ENCODE assay signal across 1 cellular context in the genomic region with DNA sequence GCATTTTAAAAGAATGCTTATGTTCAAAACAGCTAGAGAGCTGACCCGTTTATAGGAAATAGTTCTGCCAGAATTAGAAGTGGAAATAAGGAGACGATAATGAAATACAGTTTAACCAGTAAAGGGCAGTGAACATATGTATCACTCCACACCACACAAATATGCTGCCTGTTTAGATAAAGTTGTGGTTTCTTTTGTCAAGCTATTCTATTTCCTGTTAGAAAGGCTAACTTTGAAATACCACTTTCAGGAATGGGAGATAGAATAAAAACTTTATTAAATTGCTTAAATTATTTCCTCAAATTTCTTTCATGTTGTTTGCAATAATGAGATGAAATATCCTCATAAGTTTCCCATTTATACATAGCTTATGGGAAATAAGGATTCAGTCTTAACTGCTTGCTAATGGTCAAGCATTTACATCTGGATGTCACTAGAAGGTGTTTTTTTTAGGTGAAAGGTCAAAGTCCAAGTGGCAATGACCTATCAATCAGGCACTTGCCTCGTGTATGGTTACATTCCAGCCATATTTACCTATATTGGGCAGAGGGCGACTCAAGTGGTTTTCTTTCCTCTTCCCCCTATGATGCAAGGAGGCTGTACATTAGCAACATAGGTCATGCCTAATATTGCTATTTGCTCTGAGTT.
TF ChIP-seq lines count a peak whose summit lies in the region.

No MANE protein-coding gene starts in this region.

TF ChIP-seq in K562, 482 proteins besides CTCF, POLR2A, EP300 and RAD21 (continued from another document and continues in another):
- no peak; the same call in 1 of the 2 replicates for TF ChIP-seq JUND (IDR thresholded peaks at IDR 0.05; ENCODE audit: borderline replicate concordance, low read depth, low read length)
- peak; percentile 16; the same call in 2 of the 3 replicates for TF ChIP-seq JUND (tag; IDR thresholded peaks at IDR 0.05; ENCODE audit: borderline replicate concordance, low read depth, low read length)
- TF ChIP-seq ZFPM2 (CRISPR knock-in tag; IDR thresholded peaks at IDR 0.05), result no peak
- TF ChIP-seq THAP12 (CRISPR knock-in tag; IDR thresholded peaks at IDR 0.05), result no peak
- TF ChIP-seq TAF15 (IDR thresholded peaks at IDR 0.05; ENCODE audit: low read depth, low read length), result no peak
- TF ChIP-seq NUFIP1 (IDR thresholded peaks at IDR 0.05; ENCODE audit: partially characterized antibody), result no peak
- no peak for TF ChIP-seq ZNF212 (CRISPR knock-in tag; IDR thresholded peaks at IDR 0.05)
- TF ChIP-seq ZSCAN29 (IDR thresholded peaks at IDR 0.05), result no peak
- TF ChIP-seq CEBPZ (IDR thresholded peaks at IDR 0.05; ENCODE audit: borderline replicate concordance, low read depth, low read length), result no peak
- TF ChIP-seq ZNF143 (CRISPR knock-in tag; IDR thresholded peaks at IDR 0.05), result no peak
- TF ChIP-seq SAFB2 (IDR thresholded peaks at IDR 0.05; ENCODE audit: borderline replicate concordance, low read depth, low read length, severe bottlenecking), result no peak
- TF ChIP-seq MEF2A (IDR thresholded peaks at IDR 0.05; ENCODE audit: control insufficient read depth, low read depth, low read length), result no peak
- TF ChIP-seq FOXK1 (CRISPR knock-in tag; IDR thresholded peaks at IDR 0.05; ENCODE audit: borderline replicate concordance), result no peak
- TF ChIP-seq PCBP2 (IDR thresholded peaks at IDR 0.05; ENCODE audit: low read depth, low read length, poor library complexity, severe bottlenecking), result no peak
- TF ChIP-seq SMAD2 (IDR thresholded peaks at IDR 0.05; ENCODE audit: low read depth, low read length), result no peak
- TF ChIP-seq MECOM (CRISPR knock-in tag; IDR thresholded peaks at IDR 0.05), result 0 out of 2 replicates have a peak, but pooled peaks have one; percentile 25
- TF ChIP-seq GABPA (tag; conservative IDR thresholded peaks at IDR 0.05; ENCODE audit: low read depth), result peak; percentile 67
- TF ChIP-seq ZKSCAN1 (IDR thresholded peaks at IDR 0.05; ENCODE audit: low read depth, low read length), result peak; percentile 52; the same call in 1 of the 2 replicates
- peak; percentile 90 for TF ChIP-seq CBFA2T3 (IDR thresholded peaks at IDR 0.05)
- TF ChIP-seq CREM (IDR thresholded peaks at IDR 0.05; ENCODE audit: low read depth), result peak; percentile 27
- no peak for TF ChIP-seq RBM22 (IDR thresholded peaks at IDR 0.05; ENCODE audit: low read depth, low read length, poor library complexity, severe bottlenecking)
- TF ChIP-seq, protein P1, sequence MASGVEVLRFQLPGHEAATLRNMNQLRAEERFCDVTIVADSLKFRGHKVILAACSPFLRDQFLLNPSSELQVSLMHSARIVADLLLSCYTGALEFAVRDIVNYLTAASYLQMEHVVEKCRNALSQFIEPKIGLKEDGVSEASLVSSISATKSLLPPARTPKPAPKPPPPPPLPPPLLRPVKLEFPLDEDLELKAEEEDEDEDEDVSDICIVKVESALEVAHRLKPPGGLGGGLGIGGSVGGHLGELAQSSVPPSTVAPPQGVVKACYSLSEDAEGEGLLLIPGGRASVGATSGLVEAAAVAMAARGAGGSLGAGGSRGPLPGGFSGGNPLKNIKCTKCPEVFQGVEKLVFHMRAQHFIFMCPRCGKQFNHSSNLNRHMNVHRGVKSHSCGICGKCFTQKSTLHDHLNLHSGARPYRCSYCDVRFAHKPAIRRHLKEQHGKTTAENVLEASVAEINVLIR (CRISPR knock-in tag; IDR thresholded peaks at IDR 0.05), result no peak
- no peak for TF ChIP-seq ZNF165 (CRISPR knock-in tag; IDR thresholded peaks at IDR 0.05; ENCODE audit: borderline replicate concordance)
- TF ChIP-seq, protein P2, sequence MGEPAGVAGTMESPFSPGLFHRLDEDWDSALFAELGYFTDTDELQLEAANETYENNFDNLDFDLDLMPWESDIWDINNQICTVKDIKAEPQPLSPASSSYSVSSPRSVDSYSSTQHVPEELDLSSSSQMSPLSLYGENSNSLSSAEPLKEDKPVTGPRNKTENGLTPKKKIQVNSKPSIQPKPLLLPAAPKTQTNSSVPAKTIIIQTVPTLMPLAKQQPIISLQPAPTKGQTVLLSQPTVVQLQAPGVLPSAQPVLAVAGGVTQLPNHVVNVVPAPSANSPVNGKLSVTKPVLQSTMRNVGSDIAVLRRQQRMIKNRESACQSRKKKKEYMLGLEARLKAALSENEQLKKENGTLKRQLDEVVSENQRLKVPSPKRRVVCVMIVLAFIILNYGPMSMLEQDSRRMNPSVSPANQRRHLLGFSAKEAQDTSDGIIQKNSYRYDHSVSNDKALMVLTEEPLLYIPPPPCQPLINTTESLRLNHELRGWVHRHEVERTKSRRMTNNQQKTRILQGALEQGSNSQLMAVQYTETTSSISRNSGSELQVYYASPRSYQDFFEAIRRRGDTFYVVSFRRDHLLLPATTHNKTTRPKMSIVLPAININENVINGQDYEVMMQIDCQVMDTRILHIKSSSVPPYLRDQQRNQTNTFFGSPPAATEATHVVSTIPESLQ (CRISPR knock-in tag; IDR thresholded peaks at IDR 0.05), result no peak
- TF ChIP-seq POLR2AphosphoS2 (IDR thresholded peaks at IDR 0.05; ENCODE audit: low read length), result no peak
- no peak for TF ChIP-seq IFI16 (CRISPR knock-in tag; IDR thresholded peaks at IDR 0.05)
- TF ChIP-seq, protein P3, sequence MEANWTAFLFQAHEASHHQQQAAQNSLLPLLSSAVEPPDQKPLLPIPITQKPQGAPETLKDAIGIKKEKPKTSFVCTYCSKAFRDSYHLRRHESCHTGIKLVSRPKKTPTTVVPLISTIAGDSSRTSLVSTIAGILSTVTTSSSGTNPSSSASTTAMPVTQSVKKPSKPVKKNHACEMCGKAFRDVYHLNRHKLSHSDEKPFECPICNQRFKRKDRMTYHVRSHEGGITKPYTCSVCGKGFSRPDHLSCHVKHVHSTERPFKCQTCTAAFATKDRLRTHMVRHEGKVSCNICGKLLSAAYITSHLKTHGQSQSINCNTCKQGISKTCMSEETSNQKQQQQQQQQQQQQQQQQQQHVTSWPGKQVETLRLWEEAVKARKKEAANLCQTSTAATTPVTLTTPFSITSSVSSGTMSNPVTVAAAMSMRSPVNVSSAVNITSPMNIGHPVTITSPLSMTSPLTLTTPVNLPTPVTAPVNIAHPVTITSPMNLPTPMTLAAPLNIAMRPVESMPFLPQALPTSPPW (CRISPR knock-in tag; IDR thresholded peaks at IDR 0.05), result peak; percentile 28; the same call in 1 of the 2 replicates
- no peak for TF ChIP-seq CBX8 (IDR thresholded peaks at IDR 0.05; ENCODE audit: borderline replicate concordance, extremely low read depth, low read depth, low read length, poor library complexity, severe bottlenecking)
- TF ChIP-seq MAFK (IDR thresholded peaks at IDR 0.05; ENCODE audit: low read length), result no peak
- no peak for TF ChIP-seq ZBTB43 (CRISPR knock-in tag; IDR thresholded peaks at IDR 0.05)
- TF ChIP-seq RBM14 (IDR thresholded peaks at IDR 0.05; ENCODE audit: borderline replicate concordance, insufficient read depth, low read depth, low read length), result no peak
- no peak for TF ChIP-seq CGGBP1 (CRISPR knock-in tag; IDR thresholded peaks at IDR 0.05)
- no peak for TF ChIP-seq BRD9 (IDR thresholded peaks at IDR 0.05; ENCODE audit: low read depth, partially characterized antibody)
- no peak for TF ChIP-seq ELF2 (CRISPR knock-in tag; IDR thresholded peaks at IDR 0.05)
- TF ChIP-seq MAFF (IDR thresholded peaks at IDR 0.05; ENCODE audit: low read length), result no peak
- TF ChIP-seq, protein P4, sequence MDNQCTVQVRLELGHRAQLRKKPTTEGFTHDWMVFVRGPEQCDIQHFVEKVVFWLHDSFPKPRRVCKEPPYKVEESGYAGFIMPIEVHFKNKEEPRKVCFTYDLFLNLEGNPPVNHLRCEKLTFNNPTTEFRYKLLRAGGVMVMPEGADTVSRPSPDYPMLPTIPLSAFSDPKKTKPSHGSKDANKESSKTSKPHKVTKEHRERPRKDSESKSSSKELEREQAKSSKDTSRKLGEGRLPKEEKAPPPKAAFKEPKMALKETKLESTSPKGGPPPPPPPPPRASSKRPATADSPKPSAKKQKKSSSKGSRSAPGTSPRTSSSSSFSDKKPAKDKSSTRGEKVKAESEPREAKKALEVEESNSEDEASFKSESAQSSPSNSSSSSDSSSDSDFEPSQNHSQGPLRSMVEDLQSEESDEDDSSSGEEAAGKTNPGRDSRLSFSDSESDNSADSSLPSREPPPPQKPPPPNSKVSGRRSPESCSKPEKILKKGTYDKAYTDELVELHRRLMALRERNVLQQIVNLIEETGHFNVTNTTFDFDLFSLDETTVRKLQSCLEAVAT (IDR thresholded peaks at IDR 0.05), result peak in 1 of 2 experiments; percentile 64; a peak in 1 of 4 replicates
- no peak for TF ChIP-seq TAF9B (IDR thresholded peaks at IDR 0.05; ENCODE audit: partially characterized antibody)
- peak in 1 of 2 experiments; percentile 79; a peak in 3 of 4 replicates for TF ChIP-seq FOXA3 (CRISPR knock-in tag; conservative IDR thresholded peaks at IDR 0.05 in 1 of 2, IDR thresholded peaks at IDR 0.05 in 1 of 2)
- no peak for TF ChIP-seq ZNF121 (CRISPR knock-in tag; conservative IDR thresholded peaks at IDR 0.05)
- peak; percentile 84 for TF ChIP-seq SOX6 (IDR thresholded peaks at IDR 0.05)
- no peak for TF ChIP-seq DEAF1 (CRISPR knock-in tag; IDR thresholded peaks at IDR 0.05)
- no peak for TF ChIP-seq HEY1 (CRISPR knock-in tag; IDR thresholded peaks at IDR 0.05; ENCODE audit: borderline replicate concordance)
- TF ChIP-seq, protein P5, sequence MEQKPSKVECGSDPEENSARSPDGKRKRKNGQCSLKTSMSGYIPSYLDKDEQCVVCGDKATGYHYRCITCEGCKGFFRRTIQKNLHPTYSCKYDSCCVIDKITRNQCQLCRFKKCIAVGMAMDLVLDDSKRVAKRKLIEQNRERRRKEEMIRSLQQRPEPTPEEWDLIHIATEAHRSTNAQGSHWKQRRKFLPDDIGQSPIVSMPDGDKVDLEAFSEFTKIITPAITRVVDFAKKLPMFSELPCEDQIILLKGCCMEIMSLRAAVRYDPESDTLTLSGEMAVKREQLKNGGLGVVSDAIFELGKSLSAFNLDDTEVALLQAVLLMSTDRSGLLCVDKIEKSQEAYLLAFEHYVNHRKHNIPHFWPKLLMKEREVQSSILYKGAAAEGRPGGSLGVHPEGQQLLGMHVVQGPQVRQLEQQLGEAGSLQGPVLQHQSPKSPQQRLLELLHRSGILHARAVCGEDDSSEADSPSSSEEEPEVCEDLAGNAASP (IDR thresholded peaks at IDR 0.05), result no peak
- TF ChIP-seq ZNF644 (tag; IDR thresholded peaks at IDR 0.05; ENCODE audit: low read depth), result no peak
- no peak for TF ChIP-seq ZNF232 (CRISPR knock-in tag; IDR thresholded peaks at IDR 0.05)
- no peak for TF ChIP-seq ETV5 (CRISPR knock-in tag; IDR thresholded peaks at IDR 0.05; ENCODE audit: low read depth)
- TF ChIP-seq SLC30A9 (CRISPR knock-in tag; IDR thresholded peaks at IDR 0.05), result no peak
